In genomic region chr5:32916648-32917047, GRCh38 we compare ENCODE assay signal across 8 cellular contexts.
DNase-seq lines count a peak whose midpoint lies in the region; ATAC-seq, FAIRE-seq and TF ChIP-seq lines count a peak whose summit lies in the region.

No MANE protein-coding gene starts in this region.

- in situ Hi-C loops in ACHN (cut with HindIII; ENCODE audit: low pct_ligation_motif_present, low pct_unique_long_range_greater_than_20kb, low sequenced_read_pairs), result no loop called here

- FAIRE-seq in H54 (lab: Jason Lieb, UNC), result peak; percentile 73

- no peak for ATAC-seq in GM18907 (IDR thresholded peaks at IDR 0.05; ENCODE audit: unreplicated experiment)
- ATAC-seq in stimulated activated naive CD8-positive, alpha-beta T cell treated with anti-CD3 and anti-CD28 coated beads, Interleukin-15, Interleukin-2, amounts not matched to agents 100 U/mL and 50 U/mL, for 24 hours, result no peak

- no peak for TF ChIP-seq POLR2A in H54 (IDR thresholded peaks at IDR 0.05; ENCODE audit: low read depth, low read length)

- peak; percentile 4 for DNase-seq in ACHN
- no peak for DNase-seq in H54 (ENCODE audit: insufficient read length, low spot score)
- peak; percentile 32 for DNase-seq in SW480 (ENCODE audit: low spot score)
- DNase-seq in iPS-NIHi11 (ENCODE audit: low spot score), result peak; percentile 58
- no peak for DNase-seq in activated CD4-positive, alpha-beta T cell treated with anti-CD3 and anti-CD28 coated beads for 4 hours
- DNase-seq in effector CD8-positive, alpha-beta T cell (lab: John Stamatoyannopoulos, UW), result no peak
- no peak for DNase-seq in stimulated activated naive CD8-positive, alpha-beta T cell treated with anti-CD3 and anti-CD28 coated beads, Interleukin-15, Interleukin-2, amounts not matched to agents 100 U/mL and 50 U/mL, for 24 hours

Comparison
In these comparisons a context has a peak if more than half of its experiments do, and no peak if none do; other contexts are left out.
1. DNase-seq: peak in ACHN (single experiment), SW480 (single experiment) and iPS-NIHi11 (single experiment); none in H54 (single experiment), activated CD4-positive, alpha-beta T cell treated with anti-CD3 and anti-CD28 coated beads for 4 hours (0 of 2), effector CD8-positive, alpha-beta T cell (single experiment) and stimulated activated naive CD8-positive, alpha-beta T cell treated with anti-CD3 and anti-CD28 coated beads, Interleukin-15, Interleukin-2, amounts not matched to agents 100 U/mL and 50 U/mL, for 24 hours (single experiment).